In the genomic region with DNA sequence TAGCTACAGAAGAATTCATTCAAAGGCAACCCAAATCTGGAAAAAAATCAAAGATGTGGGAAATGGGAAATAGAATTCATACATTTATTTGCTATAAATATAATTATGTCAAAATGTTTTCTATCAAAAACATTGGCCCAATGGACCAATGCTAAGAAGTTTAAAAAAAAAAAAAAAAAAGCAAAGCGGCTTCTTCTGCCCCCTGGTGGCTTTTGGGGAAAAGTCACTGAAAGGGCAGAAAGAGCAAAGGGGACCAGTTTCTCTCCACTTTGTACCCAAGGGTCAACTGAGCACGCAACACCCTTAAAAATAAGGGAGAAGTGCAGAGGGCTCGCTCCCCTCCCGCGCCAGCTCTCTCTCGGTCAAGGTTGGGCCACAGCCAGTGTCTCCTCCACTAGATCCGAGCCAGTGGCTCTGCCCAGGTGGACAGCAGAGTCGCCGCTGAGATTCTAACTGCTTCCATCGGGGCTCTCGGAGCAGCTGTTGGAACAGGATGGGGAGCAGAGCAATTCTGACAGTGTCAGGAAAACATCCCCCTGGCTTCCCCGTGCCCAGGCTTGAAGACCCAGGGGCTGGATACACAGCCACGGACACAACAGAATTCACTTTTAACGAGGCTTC, we compare ENCODE assay signal across 1 cellular context.
TF ChIP-seq lines count a peak whose summit lies in the region.

No MANE protein-coding gene starts in this region.

TF ChIP-seq in GM23338, 12 proteins besides CTCF, POLR2A, EP300 and RAD21 (continued from another document):
- TF ChIP-seq, protein P1, sequence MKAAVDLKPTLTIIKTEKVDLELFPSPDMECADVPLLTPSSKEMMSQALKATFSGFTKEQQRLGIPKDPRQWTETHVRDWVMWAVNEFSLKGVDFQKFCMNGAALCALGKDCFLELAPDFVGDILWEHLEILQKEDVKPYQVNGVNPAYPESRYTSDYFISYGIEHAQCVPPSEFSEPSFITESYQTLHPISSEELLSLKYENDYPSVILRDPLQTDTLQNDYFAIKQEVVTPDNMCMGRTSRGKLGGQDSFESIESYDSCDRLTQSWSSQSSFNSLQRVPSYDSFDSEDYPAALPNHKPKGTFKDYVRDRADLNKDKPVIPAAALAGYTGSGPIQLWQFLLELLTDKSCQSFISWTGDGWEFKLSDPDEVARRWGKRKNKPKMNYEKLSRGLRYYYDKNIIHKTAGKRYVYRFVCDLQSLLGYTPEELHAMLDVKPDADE (IDR thresholded peaks at IDR 0.05) = no peak
- no peak for TF ChIP-seq JUNB (IDR thresholded peaks at IDR 0.05; ENCODE audit: unreplicated experiment)
- no peak for TF ChIP-seq EZH2 (IDR thresholded peaks at IDR 0.05; ENCODE audit: low read depth, unreplicated experiment)
- TF ChIP-seq NANOG (IDR thresholded peaks at IDR 0.05; ENCODE audit: borderline replicate concordance) = no peak
- TF ChIP-seq ZNF114 (CRISPR knock-in tag; IDR thresholded peaks at IDR 0.05) = no peak
- no peak for TF ChIP-seq CREB1 (CRISPR knock-in tag; IDR thresholded peaks at IDR 0.05; ENCODE audit: low read depth)
- TF ChIP-seq STAT1 (IDR thresholded peaks at IDR 0.05; ENCODE audit: unreplicated experiment) = no peak
- no peak for TF ChIP-seq EZH2phosphoT487 (IDR thresholded peaks at IDR 0.05; ENCODE audit: unreplicated experiment)
